In genomic region chr2:105689484-105689883, GRCh38 we compare ENCODE assay signal across 21 cellular contexts.
"Had no signal": no experiment of that assay in that cellular context is flagged by ENCODE, and none has a peak within 500 bp of the region (broad histone marks: within the 10 kb centered on the region; RNA-seq: fewer than 3 reads in every experiment).

No MANE protein-coding gene starts in this region.

- H3K9me3 ChIP-seq: SK-N-SH had no signal

- H3K9ac ChIP-seq: KMS-11, SK-N-SH had no signal

- H3K27ac ChIP-seq: KMS-11, RWPE1 had no signal

- H3K4me2 ChIP-seq: KMS-11, SK-N-SH had no signal

- DNase-seq: Kasumi-1, MM.1S, NCI-H1092 treated with DMSO at 0.1 percent for 48 hours, NCI-H1436, NCI-H187, NCI-H2029, NCI-H2081 treated with DMSO at 0.1 percent for 48 hours, NCI-H2171, NCI-H226, NCI-H446, NCI-H510A, NCI-H524 treated with DMSO at 0.1 percent for 48 hours, NCI-H69, NCI-H774, PC-3, SHP77, SK-N-SH, SW 1271 had no signal

- ATAC-seq: Panc1, PC-3 had no signal
